Comparison of ENCODE assay signal across 1 cellular context in genomic region chr11:13669544-13670488, GRCh38.
TF ChIP-seq lines count a peak whose summit lies in the region.

No MANE protein-coding gene starts in this region.

TF ChIP-seq in GM23338, 12 proteins besides CTCF, POLR2A, EP300 and RAD21 (continued from another document):
- TF ChIP-seq ZNF462 (CRISPR knock-in tag; IDR thresholded peaks at IDR 0.05), result no peak
